Comparison of ENCODE assay signal across 1 cellular context in genomic region chr19:40147338-40147692, GRCh38.
TF ChIP-seq lines count a peak whose summit lies in the region.

No MANE protein-coding gene starts in this region.

TF ChIP-seq in GM12878, 131 proteins besides CTCF, POLR2A, EP300 and RAD21:
- TF ChIP-seq SMARCA5 (IDR thresholded peaks at IDR 0.05): no peak
- TF ChIP-seq MXI1 (IDR thresholded peaks at IDR 0.05; ENCODE audit: low read depth, low read length): no peak
- no peak for TF ChIP-seq RELB (IDR thresholded peaks at IDR 0.05; ENCODE audit: low read depth)
- no peak for TF ChIP-seq ZNF592 (IDR thresholded peaks at IDR 0.05)
- no peak for TF ChIP-seq DPF2 (IDR thresholded peaks at IDR 0.05)
- no peak for TF ChIP-seq SUPT20H (IDR thresholded peaks at IDR 0.05; ENCODE audit: borderline replicate concordance, control insufficient read depth, low read depth, low read length)
- TF ChIP-seq POLR2AphosphoS2 (IDR thresholded peaks at IDR 0.05; ENCODE audit: low read depth, low read length): no peak
- no peak for TF ChIP-seq LARP7 (IDR thresholded peaks at IDR 0.05)
